16 cellular contexts compared by ENCODE assay signal in genomic region chr2:10919415-10919775, GRCh38. TPM values are rescaled to one million over a fixed set of nuclear protein-coding genes. Genes with fewer than 3 reads are reported as not detected.
DNase-seq lines count a peak whose midpoint lies in the region; ATAC-seq and TF ChIP-seq lines count a peak whose summit lies in the region.
"Had no signal": no experiment of that assay in that cellular context is flagged by ENCODE, and none has a peak within 500 bp of the region (broad histone marks: within the 10 kb centered on the region; RNA-seq: fewer than 3 reads in every experiment).

No MANE protein-coding gene starts in this region.

- TF ChIP-seq CTCF in BE2C (IDR thresholded peaks at IDR 0.05; ENCODE audit: low read depth, low read length) (no peak), GM23338 (conservative IDR thresholded peaks at IDR 0.05; ENCODE audit: low read depth in 2 of 2) (no peak), breast epithelium (IDR thresholded peaks at IDR 0.05) (no peak)

- no peak overlapping the region for H2BK5ac ChIP-seq in neuronal stem cell (ENCODE audit: low read length)

- H3K27ac ChIP-seq in GM23338 (ENCODE audit: low read depth): no peak overlapping the region
- H3K27ac ChIP-seq in caudate nucleus (ENCODE audit: low read depth, low read length): peak overlapping the region; percentile 36
- no peak overlapping the region for H3K27ac ChIP-seq in neuronal stem cell (replicated peaks; ENCODE audit: low read length)
- no peak overlapping the region for H3K27ac ChIP-seq in breast epithelium
- H3K27ac ChIP-seq: SJSA1 had no signal

- H3K9ac ChIP-seq in neuronal stem cell (ENCODE audit: low read depth, low read length, poor library complexity): no peak overlapping the region

- H3K79me1 ChIP-seq in neuronal stem cell (ENCODE audit: low read depth, low read length): no peaks in the 10 kb centered on the region

- peak overlapping the region; percentile 53 for H2AK5ac ChIP-seq in neuronal stem cell (ENCODE audit: low read depth, low read length)

- no peak overlapping the region for H4K8ac ChIP-seq in neuronal stem cell (ENCODE audit: low read depth, low read length)

- H3K27me3 ChIP-seq in BE2C: no peaks in the 10 kb centered on the region
- no peaks in the 10 kb centered on the region for H3K27me3 ChIP-seq in GM23338 (ENCODE audit: insufficient read depth)
- H3K27me3 ChIP-seq in neuronal stem cell (ENCODE audit: control insufficient read depth in 3 of 3, insufficient read depth in 3 of 3, low read depth in 1 of 3, low read length in 3 of 3): peaks cover 0 to 7% (median 4%) of the 10 kb centered on the region in 3 experiments
- H3K27me3 ChIP-seq in breast epithelium: peaks cover 0 to 14% of the 10 kb centered on the region in 2 donors

- H3K9me2 ChIP-seq in GM23338 (ENCODE audit: insufficient read depth): no peaks in the 10 kb centered on the region

- H3K14ac ChIP-seq in neuronal stem cell (ENCODE audit: low read length): no peak overlapping the region

- TF ChIP-seq POLR2A in breast epithelium (IDR thresholded peaks at IDR 0.05): no peak

- H3K9me3 ChIP-seq in BE2C (no peaks in the 10 kb centered on the region), neuronal stem cell (replicated peaks in 1 of 2; ENCODE audit: control insufficient read depth in 2 of 2, insufficient read depth in 1 of 2, low read depth in 1 of 2, low read length in 2 of 2) (no peaks in the 10 kb centered on the region), breast epithelium (no peaks in the 10 kb centered on the region)
- H3K9me3 ChIP-seq: SJSA1 had no signal

- H3K4me2 ChIP-seq in GM23338 (peak overlapping the region; percentile 43), neuronal stem cell (ENCODE audit: insufficient read depth, low read length, poor library complexity, severe bottlenecking) (no peak overlapping the region)

- no peaks in the 10 kb centered on the region for H3K4me1 ChIP-seq in BE2C
- H3K4me1 ChIP-seq in GM23338 (ENCODE audit: insufficient read depth): peaks cover 10% of the 10 kb centered on the region
- H3K4me1 ChIP-seq in neuronal stem cell (ENCODE audit: control insufficient read depth in 2 of 2, insufficient read depth in 1 of 2, low read depth in 1 of 2, low read length in 2 of 2): peaks cover 5 to 7% of the 10 kb centered on the region in 2 donors
- H3K4me1 ChIP-seq in breast epithelium: no peaks in the 10 kb centered on the region
- H3K4me1 ChIP-seq: SJSA1 had no signal

- no peaks in the 10 kb centered on the region for H3K36me3 ChIP-seq in BE2C
- no peaks in the 10 kb centered on the region for H3K36me3 ChIP-seq in GM23338 (ENCODE audit: insufficient read depth)
- no peaks in the 10 kb centered on the region for H3K36me3 ChIP-seq in neuronal stem cell (replicated peaks in 1 of 2; ENCODE audit: control insufficient read depth in 2 of 2, insufficient read depth in 2 of 2, low read length in 2 of 2)
- H3K36me3 ChIP-seq in breast epithelium: no peaks in the 10 kb centered on the region
- H3K36me3 ChIP-seq: SJSA1 had no signal

- H3K4me3 ChIP-seq in BE2C (ENCODE audit: low read depth, low read length) (peak overlapping the region; percentile 24; the same call in 1 of the 2 replicates), GM23338 (no peak overlapping the region), neuronal stem cell (ENCODE audit: low read length in 2 of 2) (no peak overlapping the region), breast epithelium (no peak overlapping the region)
- H3K4me3 ChIP-seq: GM12878, SJSA1 had no signal

- peaks cover 24% of the 10 kb centered on the region for H3K27me3 Mint-ChIP-seq in GM23338 (ENCODE audit: insufficient read depth, low read depth, poor library complexity)

- no CpG with 5 or more reads among the region's 9 CpGs for WGBS in neuronal stem cell (ENCODE audit: extremely low coverage in 2 of 2, insufficient read length in 2 of 2, insufficient replicate concordance in 1 of 2), 2 donors

- H3K4ac ChIP-seq in neuronal stem cell (ENCODE audit: low read length): no peak overlapping the region

- H4K91ac ChIP-seq in neuronal stem cell (ENCODE audit: low read depth, low read length, poor library complexity): no peak overlapping the region

- H2BK120ac ChIP-seq in neuronal stem cell (ENCODE audit: low read depth, low read length): no peak overlapping the region

- peak overlapping the region; percentile 43; the same call in 1 of the 2 replicates for H2AFZ ChIP-seq in GM23338
- H2AFZ ChIP-seq in neuronal stem cell (ENCODE audit: low read length): no peak overlapping the region

- DNase-seq in BE2C (no peak), GM23338 (ENCODE audit: low spot score) (no peak), caudate nucleus (lab: John Stamatoyannopoulos, UW) (no peak), neuronal stem cell (ENCODE audit: low spot score) (no peak), Right ventricle myocardium superior (no peak), breast epithelium (ENCODE audit: low spot score in 2 of 2) (no peak)
- no peak for DNase-seq in stimulated activated effector memory CD8-positive, alpha-beta T cell treated with anti-CD3 and anti-CD28 coated beads, Interleukin-12 subunit alpha, Interleukin-12 subunit beta, amount 100 ng/mL, for 72 hours (ENCODE audit: low spot score in 2 of 2)
- DNase-seq: C1 segment of cervical spinal cord; CD8-positive, alpha-beta T cell; GOT3; Karpas-422; NCI-H2171 had no signal

- no peaks in the 10 kb centered on the region for H3K79me2 ChIP-seq in GM23338 (replicated peaks; ENCODE audit: insufficient read depth)

- H3K36me3 Mint-ChIP-seq in GM23338 (ENCODE audit: low read depth): no peaks in the 10 kb centered on the region
- no peaks in the 10 kb centered on the region for H3K36me3 Mint-ChIP-seq in stimulated activated effector memory CD8-positive, alpha-beta T cell treated with anti-CD3 and anti-CD28 coated beads, Interleukin-12 subunit alpha, Interleukin-12 subunit beta, amount 100 ng/mL, for 72 hours
- H3K36me3 Mint-ChIP-seq: CD8-positive, alpha-beta T cell; IgD-negative memory B cell had no signal

- H3F3A ChIP-seq in GM23338 (replicated peaks; ENCODE audit: low read depth): 0 out of 2 replicates have a peak, but pooled peaks cover 3% of the 10 kb centered on the region

- intact Hi-C loops in Right ventricle myocardium superior (cut with DNase I): no loop called here
- intact Hi-C loops in breast epithelium (cut with DNase I; ENCODE audit: low total_unique reads): no loop called here

- H3K27ac Mint-ChIP-seq in GM23338: no peak overlapping the region
- H3K27ac Mint-ChIP-seq in stimulated activated effector memory CD8-positive, alpha-beta T cell treated with anti-CD3 and anti-CD28 coated beads, Interleukin-12 subunit alpha, Interleukin-12 subunit beta, amount 100 ng/mL, for 72 hours: no peak overlapping the region
- H3K27ac Mint-ChIP-seq: CD8-positive, alpha-beta T cell; IgD-negative memory B cell had no signal

- ATAC-seq in GM23338: no peak
- no peak for ATAC-seq in stimulated activated effector memory CD8-positive, alpha-beta T cell treated with anti-CD3 and anti-CD28 coated beads, Interleukin-12 subunit alpha, Interleukin-12 subunit beta, amount 100 ng/mL, for 72 hours
- ATAC-seq in Right ventricle myocardium superior (ENCODE audit: poor library complexity): no peak
- ATAC-seq: CD8-positive, alpha-beta T cell; GM12878; HCT116 had no signal

- peaks cover 43% of the 10 kb centered on the region for H3K4me1 Mint-ChIP-seq in GM23338
- H3K4me1 Mint-ChIP-seq in stimulated activated effector memory CD8-positive, alpha-beta T cell treated with anti-CD3 and anti-CD28 coated beads, Interleukin-12 subunit alpha, Interleukin-12 subunit beta, amount 100 ng/mL, for 72 hours: no peaks in the 10 kb centered on the region

- H2BK15ac ChIP-seq in neuronal stem cell (ENCODE audit: low read length): no peak overlapping the region

- no peaks in the 10 kb centered on the region for H4K20me1 ChIP-seq in GM23338 (replicated peaks; ENCODE audit: insufficient read depth)

- H2BK12ac ChIP-seq in neuronal stem cell (ENCODE audit: low read length): no peak overlapping the region

- peak overlapping the region; percentile 40 for H3K18ac ChIP-seq in neuronal stem cell (ENCODE audit: low read length)

- H3K9me3 Mint-ChIP-seq in GM23338: no peaks in the 10 kb centered on the region; the same call in 2 of the 3 replicates
- no peaks in the 10 kb centered on the region for H3K9me3 Mint-ChIP-seq in stimulated activated effector memory CD8-positive, alpha-beta T cell treated with anti-CD3 and anti-CD28 coated beads, Interleukin-12 subunit alpha, Interleukin-12 subunit beta, amount 100 ng/mL, for 72 hours
- H3K9me3 Mint-ChIP-seq: CD8-positive, alpha-beta T cell; IgD-negative memory B cell had no signal

- no peak overlapping the region for H3K4me3 Mint-ChIP-seq in GM23338
- no peak overlapping the region for H3K4me3 Mint-ChIP-seq in stimulated activated effector memory CD8-positive, alpha-beta T cell treated with anti-CD3 and anti-CD28 coated beads, Interleukin-12 subunit alpha, Interleukin-12 subunit beta, amount 100 ng/mL, for 72 hours
- H3K4me3 Mint-ChIP-seq: CD8-positive, alpha-beta T cell; IgD-negative memory B cell had no signal

- no peak overlapping the region for H3K23ac ChIP-seq in neuronal stem cell (ENCODE audit: low read depth, low read length, poor library complexity)

TF ChIP-seq in GM23338, 12 proteins besides CTCF, POLR2A, EP300 and RAD21:
- no peak for TF ChIP-seq EZH2 (IDR thresholded peaks at IDR 0.05; ENCODE audit: low read depth, unreplicated experiment)

RNA-seq across cellular contexts. Expression of gene KCNF1, which starts 7.7 kb away (rescaled TPM):
- polyA plus RNA-seq in BE2C (2012; ENCODE audit: insufficient read depth, insufficient read length, low read depth): not detected
- 0.70 and 1.5 TPM in 2 replicates for total RNA-seq in GM23338 (2014; rRNA removed; shearing (Covaris generic))
- 0.11 and 0.19 TPM in 2 replicates for polyA plus RNA-seq in GM23338 (2016; fragmentation: Nextera tagmentation; extraction: Ambion mirVana)
- polyA plus RNA-seq in neuronal stem cell (2013, experiment 1 of 2): 0.14 TPM
- 0.08 TPM for polyA plus RNA-seq in neuronal stem cell (2013, experiment 2 of 2)
- total RNA-seq in Right ventricle myocardium superior: not detected
- under 1 TPM in 2 of 3 donors, not detected in 1; 0.29 to 0.66 TPM for total RNA-seq in breast epithelium
- total RNA-seq: CD8-positive, alpha-beta T cell; GM12878 had no signal
- polyA plus RNA-seq: GM12878, IgD-negative memory B cell had no signal
